In genomic region chr1:51203121-51203873, GRCh38 we compare ENCODE assay signal across 13 cellular contexts. TPM values are rescaled to one million over a fixed set of nuclear protein-coding genes. Genes with fewer than 3 reads are reported as not detected.
DNase-seq lines count a peak whose midpoint lies in the region; ATAC-seq and TF ChIP-seq lines count a peak whose summit lies in the region.
"Had no signal": no experiment of that assay in that cellular context is flagged by ENCODE, and none has a peak within 500 bp of the region (broad histone marks: within the 10 kb centered on the region; RNA-seq: fewer than 3 reads in every experiment).

No MANE protein-coding gene starts in this region.

- CTCF ChIA-PET in CD8-positive, alpha-beta memory T cell (lab: Charles Lee): interaction anchor here (1.7 kb wide), 1 partner anchor 11 kb away, joined by 7 read pairs; no protein-coding TSS in a partner anchor
- CTCF ChIA-PET in OCI-LY7 (lab: Charles Lee; ENCODE audit: unreplicated experiment): no interaction called here

- H3K4me3 Mint-ChIP-seq in CD8-positive, alpha-beta memory T cell: no peak overlapping the region
- H3K4me3 Mint-ChIP-seq: brain had no signal

- H3K27me3 ChIP-seq in GM06990 (replicated peaks; ENCODE audit: control insufficient read depth, insufficient read depth, low read length): no peaks in the 10 kb centered on the region
- no peaks in the 10 kb centered on the region for H3K27me3 ChIP-seq in CD8-positive, alpha-beta memory T cell (ENCODE audit: insufficient read depth, low read length, poor library complexity, severe bottlenecking)
- H3K27me3 ChIP-seq: upper lobe of left lung had no signal

- no peaks in the 10 kb centered on the region for H3K9me3 Mint-ChIP-seq in CD8-positive, alpha-beta memory T cell
- H3K9me3 Mint-ChIP-seq: brain had no signal

- H3K36me3 Mint-ChIP-seq in CD8-positive, alpha-beta memory T cell: no peaks in the 10 kb centered on the region
- H3K36me3 Mint-ChIP-seq: brain had no signal

- no peak overlapping the region for H3K4me2 ChIP-seq in OCI-LY7 (ENCODE audit: low read length)

- intact Hi-C loops in OCI-LY7 (cut with micrococcal nuclease; ENCODE audit: unreplicated experiment): no loop called here

- TF ChIP-seq CTCF in GM06990 (IDR thresholded peaks at IDR 0.05; ENCODE audit: insufficient read depth, low read length, poor library complexity, severe bottlenecking) (no peak), OCI-LY7 (conservative IDR thresholded peaks at IDR 0.05; ENCODE audit: low read length) (no peak)

- H3K4me3 ChIP-seq in GM06990 (replicated peaks; ENCODE audit: low read depth, low read length) (no peak overlapping the region), OCI-LY7 (ENCODE audit: low read depth, low read length, poor library complexity, severe bottlenecking) (no peak overlapping the region)
- no peak overlapping the region for H3K4me3 ChIP-seq in CD8-positive, alpha-beta memory T cell (ENCODE audit: low read length)
- H3K4me3 ChIP-seq: upper lobe of left lung had no signal

- no peaks in the 10 kb centered on the region for H3K27me3 Mint-ChIP-seq in CD8-positive, alpha-beta memory T cell

- H3K9me3 ChIP-seq in CD8-positive, alpha-beta memory T cell (ENCODE audit: low read length): no peaks in the 10 kb centered on the region
- H3K9me3 ChIP-seq in OCI-LY7 (ENCODE audit: low read length): no peaks in the 10 kb centered on the region
- H3K9me3 ChIP-seq: upper lobe of left lung had no signal

- no peak overlapping the region for H3K27ac Mint-ChIP-seq in CD8-positive, alpha-beta memory T cell
- H3K27ac Mint-ChIP-seq: brain had no signal

- no peaks in the 10 kb centered on the region for H3K4me1 Mint-ChIP-seq in CD8-positive, alpha-beta memory T cell
- H3K4me1 Mint-ChIP-seq: brain had no signal

- no peaks in the 10 kb centered on the region for H3K79me2 ChIP-seq in OCI-LY7 (ENCODE audit: insufficient read depth, low read depth, low read length)

- H3K36me3 ChIP-seq in GM06990 (ENCODE audit: control insufficient read depth, insufficient read depth, low read length) (no peaks in the 10 kb centered on the region), OCI-LY7 (ENCODE audit: insufficient read depth, low read length) (no peaks in the 10 kb centered on the region)
- H3K36me3 ChIP-seq in CD8-positive, alpha-beta memory T cell (ENCODE audit: insufficient read depth, low read length): no peaks in the 10 kb centered on the region
- H3K36me3 ChIP-seq: upper lobe of left lung had no signal

- no peaks in the 10 kb centered on the region for H3K9me2 ChIP-seq in OCI-LY7 (ENCODE audit: insufficient read depth, low read length)

- no peaks in the 10 kb centered on the region for H4K20me1 ChIP-seq in OCI-LY7 (ENCODE audit: insufficient read depth, low read length)

- ATAC-seq in GM18868 (IDR thresholded peaks at IDR 0.05; ENCODE audit: unreplicated experiment) (peak; percentile 96), GM21717 (IDR thresholded peaks at IDR 0.05; ENCODE audit: unreplicated experiment) (peak; percentile 89), HG03354 (IDR thresholded peaks at IDR 0.05; ENCODE audit: poor library complexity, severe bottlenecking, unreplicated experiment) (peak; percentile 96), left lobe of liver (no peak)

- no TSS peak for BruUV-seq in OCI-LY7 (replicated peaks; lab: Mats Ljungman, UMichigan)

- no peak overlapping the region for H3K27ac ChIP-seq in CD8-positive, alpha-beta memory T cell (ENCODE audit: low read depth, low read length)
- no peak overlapping the region for H3K27ac ChIP-seq in OCI-LY7 (ENCODE audit: low read depth, low read length, poor library complexity, severe bottlenecking)
- H3K27ac ChIP-seq: upper lobe of left lung had no signal

- no peak overlapping the region for H2AFZ ChIP-seq in OCI-LY7 (ENCODE audit: low read length)

- no peaks in the 10 kb centered on the region for H3K4me1 ChIP-seq in CD8-positive, alpha-beta memory T cell (ENCODE audit: insufficient read depth, low read length)
- H3K4me1 ChIP-seq in OCI-LY7 (ENCODE audit: insufficient read depth, low read length, poor library complexity, severe bottlenecking): no peaks in the 10 kb centered on the region
- H3K4me1 ChIP-seq: upper lobe of left lung had no signal

- DNase-seq in GM06990 (ENCODE audit: extremely low read depth, insufficient read length) (peak; percentile 54), HUDEP-2 (lab: John Stamatoyannopoulos, UW; ENCODE audit: unreplicated experiment in 76 of 76) (no peak), OCI-LY7 (ENCODE audit: low spot score) (no peak), left lobe of liver (ENCODE audit: low spot score) (no peak)
- no peak for DNase-seq in CD8-positive, alpha-beta memory T cell
- DNase-seq: hippocampal formation, NCI-H510A, small intestine, upper lobe of left lung had no signal

- POLR2A ChIA-PET in CD8-positive, alpha-beta memory T cell (lab: Charles Lee): no interaction called here
- POLR2A ChIA-PET in OCI-LY7 (lab: Charles Lee): no interaction called here

RNA-seq across cellular contexts. Expression of gene RNF11, which starts 32.8 kb away (rescaled TPM):
- 10 to 100 TPM; 37.4 to 40.1 TPM for total RNA-seq in CD8-positive, alpha-beta memory T cell
- 31.1 TPM for polyA plus RNA-seq in CD8-positive, alpha-beta memory T cell
- 4.8 and 5.7 TPM in 2 replicates for total RNA-seq in OCI-LY7 (2014; rRNA removed; shearing (Covaris generic))
- total RNA-seq in OCI-LY7 (2022): 1.5 and 1.6 TPM in 2 replicates
- total RNA-seq in left lobe of liver: 54.7 TPM
